2 cellular contexts compared by ENCODE assay signal in genomic region chr15:78156653-78157052, GRCh38.
TF ChIP-seq lines count a peak whose summit lies in the region.

No MANE protein-coding gene starts in this region.

TF ChIP-seq in GM23338, 12 proteins besides CTCF, POLR2A, EP300 and RAD21:
- TF ChIP-seq, protein P1, sequence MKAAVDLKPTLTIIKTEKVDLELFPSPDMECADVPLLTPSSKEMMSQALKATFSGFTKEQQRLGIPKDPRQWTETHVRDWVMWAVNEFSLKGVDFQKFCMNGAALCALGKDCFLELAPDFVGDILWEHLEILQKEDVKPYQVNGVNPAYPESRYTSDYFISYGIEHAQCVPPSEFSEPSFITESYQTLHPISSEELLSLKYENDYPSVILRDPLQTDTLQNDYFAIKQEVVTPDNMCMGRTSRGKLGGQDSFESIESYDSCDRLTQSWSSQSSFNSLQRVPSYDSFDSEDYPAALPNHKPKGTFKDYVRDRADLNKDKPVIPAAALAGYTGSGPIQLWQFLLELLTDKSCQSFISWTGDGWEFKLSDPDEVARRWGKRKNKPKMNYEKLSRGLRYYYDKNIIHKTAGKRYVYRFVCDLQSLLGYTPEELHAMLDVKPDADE (IDR thresholded peaks at IDR 0.05) = no peak
- TF ChIP-seq STAT1 (IDR thresholded peaks at IDR 0.05; ENCODE audit: unreplicated experiment) = no peak
- TF ChIP-seq ZNF331 (CRISPR knock-in tag; IDR thresholded peaks at IDR 0.05; ENCODE audit: low read depth) = no peak
- no peak for TF ChIP-seq POLR2AphosphoS5 (IDR thresholded peaks at IDR 0.05; ENCODE audit: low read depth)
- no peak for TF ChIP-seq JUNB (IDR thresholded peaks at IDR 0.05; ENCODE audit: unreplicated experiment)
- TF ChIP-seq, protein P2, sequence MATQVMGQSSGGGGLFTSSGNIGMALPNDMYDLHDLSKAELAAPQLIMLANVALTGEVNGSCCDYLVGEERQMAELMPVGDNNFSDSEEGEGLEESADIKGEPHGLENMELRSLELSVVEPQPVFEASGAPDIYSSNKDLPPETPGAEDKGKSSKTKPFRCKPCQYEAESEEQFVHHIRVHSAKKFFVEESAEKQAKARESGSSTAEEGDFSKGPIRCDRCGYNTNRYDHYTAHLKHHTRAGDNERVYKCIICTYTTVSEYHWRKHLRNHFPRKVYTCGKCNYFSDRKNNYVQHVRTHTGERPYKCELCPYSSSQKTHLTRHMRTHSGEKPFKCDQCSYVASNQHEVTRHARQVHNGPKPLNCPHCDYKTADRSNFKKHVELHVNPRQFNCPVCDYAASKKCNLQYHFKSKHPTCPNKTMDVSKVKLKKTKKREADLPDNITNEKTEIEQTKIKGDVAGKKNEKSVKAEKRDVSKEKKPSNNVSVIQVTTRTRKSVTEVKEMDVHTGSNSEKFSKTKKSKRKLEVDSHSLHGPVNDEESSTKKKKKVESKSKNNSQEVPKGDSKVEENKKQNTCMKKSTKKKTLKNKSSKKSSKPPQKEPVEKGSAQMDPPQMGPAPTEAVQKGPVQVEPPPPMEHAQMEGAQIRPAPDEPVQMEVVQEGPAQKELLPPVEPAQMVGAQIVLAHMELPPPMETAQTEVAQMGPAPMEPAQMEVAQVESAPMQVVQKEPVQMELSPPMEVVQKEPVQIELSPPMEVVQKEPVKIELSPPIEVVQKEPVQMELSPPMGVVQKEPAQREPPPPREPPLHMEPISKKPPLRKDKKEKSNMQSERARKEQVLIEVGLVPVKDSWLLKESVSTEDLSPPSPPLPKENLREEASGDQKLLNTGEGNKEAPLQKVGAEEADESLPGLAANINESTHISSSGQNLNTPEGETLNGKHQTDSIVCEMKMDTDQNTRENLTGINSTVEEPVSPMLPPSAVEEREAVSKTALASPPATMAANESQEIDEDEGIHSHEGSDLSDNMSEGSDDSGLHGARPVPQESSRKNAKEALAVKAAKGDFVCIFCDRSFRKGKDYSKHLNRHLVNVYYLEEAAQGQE (IDR thresholded peaks at IDR 0.05; ENCODE audit: unreplicated experiment) = no peak
- no peak for TF ChIP-seq ZNF114 (CRISPR knock-in tag; IDR thresholded peaks at IDR 0.05)
- no peak for TF ChIP-seq EZH2 (IDR thresholded peaks at IDR 0.05; ENCODE audit: low read depth, unreplicated experiment)
- TF ChIP-seq, protein P3, sequence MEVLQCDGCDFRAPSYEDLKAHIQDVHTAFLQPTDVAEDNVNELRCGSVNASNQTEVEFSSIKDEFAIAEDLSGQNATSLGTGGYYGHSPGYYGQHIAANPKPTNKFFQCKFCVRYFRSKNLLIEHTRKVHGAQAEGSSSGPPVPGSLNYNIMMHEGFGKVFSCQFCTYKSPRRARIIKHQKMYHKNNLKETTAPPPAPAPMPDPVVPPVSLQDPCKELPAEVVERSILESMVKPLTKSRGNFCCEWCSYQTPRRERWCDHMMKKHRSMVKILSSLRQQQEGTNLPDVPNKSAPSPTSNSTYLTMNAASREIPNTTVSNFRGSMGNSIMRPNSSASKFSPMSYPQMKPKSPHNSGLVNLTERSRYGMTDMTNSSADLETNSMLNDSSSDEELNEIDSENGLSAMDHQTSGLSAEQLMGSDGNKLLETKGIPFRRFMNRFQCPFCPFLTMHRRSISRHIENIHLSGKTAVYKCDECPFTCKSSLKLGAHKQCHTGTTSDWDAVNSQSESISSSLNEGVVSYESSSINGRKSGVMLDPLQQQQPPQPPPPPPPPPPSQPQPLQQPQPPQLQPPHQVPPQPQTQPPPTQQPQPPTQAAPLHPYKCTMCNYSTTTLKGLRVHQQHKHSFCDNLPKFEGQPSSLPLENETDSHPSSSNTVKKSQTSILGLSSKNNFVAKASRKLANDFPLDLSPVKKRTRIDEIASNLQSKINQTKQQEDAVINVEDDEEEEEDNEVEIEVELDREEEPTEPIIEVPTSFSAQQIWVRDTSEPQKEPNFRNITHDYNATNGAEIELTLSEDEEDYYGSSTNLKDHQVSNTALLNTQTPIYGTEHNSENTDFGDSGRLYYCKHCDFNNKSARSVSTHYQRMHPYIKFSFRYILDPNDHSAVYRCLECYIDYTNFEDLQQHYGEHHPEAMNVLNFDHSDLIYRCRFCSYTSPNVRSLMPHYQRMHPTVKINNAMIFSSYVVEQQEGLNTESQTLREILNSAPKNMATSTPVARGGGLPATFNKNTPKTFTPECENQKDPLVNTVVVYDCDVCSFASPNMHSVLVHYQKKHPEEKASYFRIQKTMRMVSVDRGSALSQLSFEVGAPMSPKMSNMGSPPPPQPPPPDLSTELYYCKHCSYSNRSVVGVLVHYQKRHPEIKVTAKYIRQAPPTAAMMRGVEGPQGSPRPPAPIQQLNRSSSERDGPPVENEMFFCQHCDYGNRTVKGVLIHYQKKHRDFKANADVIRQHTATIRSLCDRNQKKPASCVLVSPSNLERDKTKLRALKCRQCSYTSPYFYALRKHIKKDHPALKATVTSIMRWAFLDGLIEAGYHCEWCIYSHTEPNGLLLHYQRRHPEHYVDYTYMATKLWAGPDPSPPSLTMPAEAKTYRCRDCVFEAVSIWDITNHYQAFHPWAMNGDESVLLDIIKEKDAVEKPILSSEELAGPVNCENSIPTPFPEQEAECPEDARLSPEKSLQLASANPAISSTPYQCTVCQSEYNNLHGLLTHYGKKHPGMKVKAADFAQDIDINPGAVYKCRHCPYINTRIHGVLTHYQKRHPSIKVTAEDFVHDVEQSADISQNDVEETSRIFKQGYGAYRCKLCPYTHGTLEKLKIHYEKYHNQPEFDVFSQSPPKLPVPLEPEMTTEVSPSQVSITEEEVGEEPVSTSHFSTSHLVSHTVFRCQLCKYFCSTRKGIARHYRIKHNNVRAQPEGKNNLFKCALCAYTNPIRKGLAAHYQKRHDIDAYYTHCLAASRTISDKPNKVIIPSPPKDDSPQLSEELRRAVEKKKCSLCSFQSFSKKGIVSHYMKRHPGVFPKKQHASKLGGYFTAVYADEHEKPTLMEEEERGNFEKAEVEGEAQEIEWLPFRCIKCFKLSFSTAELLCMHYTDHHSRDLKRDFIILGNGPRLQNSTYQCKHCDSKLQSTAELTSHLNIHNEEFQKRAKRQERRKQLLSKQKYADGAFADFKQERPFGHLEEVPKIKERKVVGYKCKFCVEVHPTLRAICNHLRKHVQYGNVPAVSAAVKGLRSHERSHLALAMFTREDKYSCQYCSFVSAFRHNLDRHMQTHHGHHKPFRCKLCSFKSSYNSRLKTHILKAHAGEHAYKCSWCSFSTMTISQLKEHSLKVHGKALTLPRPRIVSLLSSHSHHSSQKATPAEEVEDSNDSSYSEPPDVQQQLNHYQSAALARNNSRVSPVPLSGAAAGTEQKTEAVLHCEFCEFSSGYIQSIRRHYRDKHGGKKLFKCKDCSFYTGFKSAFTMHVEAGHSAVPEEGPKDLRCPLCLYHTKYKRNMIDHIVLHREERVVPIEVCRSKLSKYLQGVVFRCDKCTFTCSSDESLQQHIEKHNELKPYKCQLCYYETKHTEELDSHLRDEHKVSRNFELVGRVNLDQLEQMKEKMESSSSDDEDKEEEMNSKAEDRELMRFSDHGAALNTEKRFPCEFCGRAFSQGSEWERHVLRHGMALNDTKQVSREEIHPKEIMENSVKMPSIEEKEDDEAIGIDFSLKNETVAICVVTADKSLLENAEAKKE (CRISPR knock-in tag; IDR thresholded peaks at IDR 0.05) = no peak
- TF ChIP-seq CREB1 (CRISPR knock-in tag; IDR thresholded peaks at IDR 0.05; ENCODE audit: low read depth) = no peak
- no peak for TF ChIP-seq NANOG (IDR thresholded peaks at IDR 0.05; ENCODE audit: borderline replicate concordance)
TF ChIP-seq in GM23338: peak in this region for 0.

TF ChIP-seq in WTC11, 78 proteins besides CTCF, POLR2A, EP300 and RAD21 (continued from another document):
- TF ChIP-seq SP1 (CRISPR knock-in tag; conservative IDR thresholded peaks at IDR 0.05) (no peak), ZNF232 (CRISPR knock-in tag; IDR thresholded peaks at IDR 0.05) (no peak), ATF6 (CRISPR knock-in tag; IDR thresholded peaks at IDR 0.05) (no peak), PRDM15 (CRISPR knock-in tag; IDR thresholded peaks at IDR 0.05) (no peak), ATF1 (CRISPR knock-in tag; IDR thresholded peaks at IDR 0.05) (no peak), IRF2 (CRISPR knock-in tag; IDR thresholded peaks at IDR 0.05; ENCODE audit: borderline replicate concordance, low read depth) (no peak), KAT7 (CRISPR knock-in tag; IDR thresholded peaks at IDR 0.05; ENCODE audit: borderline replicate concordance) (no peak), GABPB1 (CRISPR knock-in tag; IDR thresholded peaks at IDR 0.05) (no peak), GRHL2 (CRISPR knock-in tag; IDR thresholded peaks at IDR 0.05; ENCODE audit: insufficient replicate concordance, severe bottlenecking) (no peak), CBFB (CRISPR knock-in tag; IDR thresholded peaks at IDR 0.05; ENCODE audit: low read depth) (no peak)
- TF ChIP-seq, protein P4, sequence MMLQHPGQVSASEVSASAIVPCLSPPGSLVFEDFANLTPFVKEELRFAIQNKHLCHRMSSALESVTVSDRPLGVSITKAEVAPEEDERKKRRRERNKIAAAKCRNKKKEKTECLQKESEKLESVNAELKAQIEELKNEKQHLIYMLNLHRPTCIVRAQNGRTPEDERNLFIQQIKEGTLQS (CRISPR knock-in tag; conservative IDR thresholded peaks at IDR 0.05) = no peak
- TF ChIP-seq, protein P5, sequence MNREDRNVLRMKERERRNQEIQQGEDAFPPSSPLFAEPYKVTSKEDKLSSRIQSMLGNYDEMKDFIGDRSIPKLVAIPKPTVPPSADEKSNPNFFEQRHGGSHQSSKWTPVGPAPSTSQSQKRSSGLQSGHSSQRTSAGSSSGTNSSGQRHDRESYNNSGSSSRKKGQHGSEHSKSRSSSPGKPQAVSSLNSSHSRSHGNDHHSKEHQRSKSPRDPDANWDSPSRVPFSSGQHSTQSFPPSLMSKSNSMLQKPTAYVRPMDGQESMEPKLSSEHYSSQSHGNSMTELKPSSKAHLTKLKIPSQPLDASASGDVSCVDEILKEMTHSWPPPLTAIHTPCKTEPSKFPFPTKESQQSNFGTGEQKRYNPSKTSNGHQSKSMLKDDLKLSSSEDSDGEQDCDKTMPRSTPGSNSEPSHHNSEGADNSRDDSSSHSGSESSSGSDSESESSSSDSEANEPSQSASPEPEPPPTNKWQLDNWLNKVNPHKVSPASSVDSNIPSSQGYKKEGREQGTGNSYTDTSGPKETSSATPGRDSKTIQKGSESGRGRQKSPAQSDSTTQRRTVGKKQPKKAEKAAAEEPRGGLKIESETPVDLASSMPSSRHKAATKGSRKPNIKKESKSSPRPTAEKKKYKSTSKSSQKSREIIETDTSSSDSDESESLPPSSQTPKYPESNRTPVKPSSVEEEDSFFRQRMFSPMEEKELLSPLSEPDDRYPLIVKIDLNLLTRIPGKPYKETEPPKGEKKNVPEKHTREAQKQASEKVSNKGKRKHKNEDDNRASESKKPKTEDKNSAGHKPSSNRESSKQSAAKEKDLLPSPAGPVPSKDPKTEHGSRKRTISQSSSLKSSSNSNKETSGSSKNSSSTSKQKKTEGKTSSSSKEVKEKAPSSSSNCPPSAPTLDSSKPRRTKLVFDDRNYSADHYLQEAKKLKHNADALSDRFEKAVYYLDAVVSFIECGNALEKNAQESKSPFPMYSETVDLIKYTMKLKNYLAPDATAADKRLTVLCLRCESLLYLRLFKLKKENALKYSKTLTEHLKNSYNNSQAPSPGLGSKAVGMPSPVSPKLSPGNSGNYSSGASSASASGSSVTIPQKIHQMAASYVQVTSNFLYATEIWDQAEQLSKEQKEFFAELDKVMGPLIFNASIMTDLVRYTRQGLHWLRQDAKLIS (CRISPR knock-in tag; IDR thresholded peaks at IDR 0.05; ENCODE audit: borderline replicate concordance) = no peak
